ENCODE assay signal across 9 cellular contexts in genomic region chr3:115922681-115923347, GRCh38.
DNase-seq lines count a peak whose midpoint lies in the region; ATAC-seq and TF ChIP-seq lines count a peak whose summit lies in the region.
"Had no signal": no experiment of that assay in that cellular context is flagged by ENCODE, and none has a peak within 500 bp of the region (broad histone marks: within the 10 kb centered on the region; RNA-seq: fewer than 3 reads in every experiment).

No MANE protein-coding gene starts in this region.

- H3K4me1 Mint-ChIP-seq in activated CD8-positive, alpha-beta memory T cell treated with anti-CD3 and anti-CD28 coated beads, Interleukin-2, amount 10 ng/mL, durations not matched to agents 7 days and 5 days: no peaks in the 10 kb centered on the region

- no peak overlapping the region for H3K27ac ChIP-seq in prostate gland
- H3K27ac ChIP-seq: BLaER1 had no signal

- H3K36me3 ChIP-seq in prostate gland: no peaks in the 10 kb centered on the region
- H3K36me3 ChIP-seq: BLaER1 had no signal

- H3K4me3 ChIP-seq in prostate gland: no peak overlapping the region
- H3K4me3 ChIP-seq: BLaER1 had no signal

- CTCF ChIA-PET in activated CD8-positive, alpha-beta memory T cell treated with anti-CD3 and anti-CD28 coated beads, Interleukin-2, amount 10 ng/mL, durations not matched to agents 7 days and 5 days (lab: Charles Lee): interaction anchor here (0.8 kb wide), 1 partner anchor 14 kb away, joined by 5 read pairs; no protein-coding TSS in a partner anchor

- no peak overlapping the region for H3K4me3 Mint-ChIP-seq in activated CD8-positive, alpha-beta memory T cell treated with anti-CD3 and anti-CD28 coated beads, Interleukin-2, amount 10 ng/mL, durations not matched to agents 7 days and 5 days

- H3K27me3 ChIP-seq in prostate gland (replicated peaks; ENCODE audit: insufficient read depth): no peaks in the 10 kb centered on the region
- H3K27me3 ChIP-seq: BLaER1 had no signal

- no peaks in the 10 kb centered on the region for H3K36me3 Mint-ChIP-seq in activated CD8-positive, alpha-beta memory T cell treated with anti-CD3 and anti-CD28 coated beads, Interleukin-2, amount 10 ng/mL, durations not matched to agents 7 days and 5 days

- intact Hi-C loops in prostate gland (cut with DNase I): no loop called here

- H3K27me3 Mint-ChIP-seq in activated CD8-positive, alpha-beta memory T cell treated with anti-CD3 and anti-CD28 coated beads, Interleukin-2, amount 10 ng/mL, durations not matched to agents 7 days and 5 days: no peaks in the 10 kb centered on the region

- WGBS in prostate gland: 97% methylated on average over 1 of the region's 1 CpG

- no peaks in the 10 kb centered on the region for H3K9me3 ChIP-seq in prostate gland
- H3K9me3 ChIP-seq: BLaER1 had no signal

- DNase-seq in NCI-H2107 treated with DMSO at 0.1 percent for 48 hours (lab: John Stamatoyannopoulos, UW; ENCODE audit: unreplicated experiment) (peak; percentile 29), NCI-H2107 (lab: John Stamatoyannopoulos, UW) (no peak), LoVo (ENCODE audit: low spot score) (peak; percentile 5), cerebellum (ENCODE audit: low spot score) (peak; percentile 49), prostate gland (ENCODE audit: low spot score) (peak; percentile 22), putamen (ENCODE audit: low spot score) (no peak)
- no peak for DNase-seq in activated CD8-positive, alpha-beta memory T cell treated with anti-CD3 and anti-CD28 coated beads, Interleukin-2, amount 10 ng/mL, durations not matched to agents 7 days and 5 days

- TF ChIP-seq CTCF in prostate gland (IDR thresholded peaks at IDR 0.05): peak in 3 of 4 experiments; percentile 40 to 59 (median 41)

- ATAC-seq in HG02884 (IDR thresholded peaks at IDR 0.05; ENCODE audit: unreplicated experiment): no peak
- no peak for ATAC-seq in activated CD8-positive, alpha-beta memory T cell treated with anti-CD3 and anti-CD28 coated beads, Interleukin-2, amount 10 ng/mL, durations not matched to agents 7 days and 5 days

- H3K27ac Mint-ChIP-seq in activated CD8-positive, alpha-beta memory T cell treated with anti-CD3 and anti-CD28 coated beads, Interleukin-2, amount 10 ng/mL, durations not matched to agents 7 days and 5 days: no peak overlapping the region

- no peak for TF ChIP-seq POLR2A in prostate gland (IDR thresholded peaks at IDR 0.05)

- H3K4me1 ChIP-seq in prostate gland (replicated peaks): no peaks in the 10 kb centered on the region

- H3K9me3 Mint-ChIP-seq in activated CD8-positive, alpha-beta memory T cell treated with anti-CD3 and anti-CD28 coated beads, Interleukin-2, amount 10 ng/mL, durations not matched to agents 7 days and 5 days (ENCODE audit: low read depth): no peaks in the 10 kb centered on the region

Comparison
In these comparisons a context has a peak if more than half of its experiments do, and no peak if none do; other contexts are left out.
1. DNase-seq: peak in NCI-H2107 treated with DMSO at 0.1 percent for 48 hours (single experiment), LoVo (single experiment), cerebellum (single experiment) and prostate gland (single experiment); none in NCI-H2107 (single experiment), putamen (single experiment) and activated CD8-positive, alpha-beta memory T cell treated with anti-CD3 and anti-CD28 coated beads, Interleukin-2, amount 10 ng/mL, durations not matched to agents 7 days and 5 days (single experiment).